In the genomic region with DNA sequence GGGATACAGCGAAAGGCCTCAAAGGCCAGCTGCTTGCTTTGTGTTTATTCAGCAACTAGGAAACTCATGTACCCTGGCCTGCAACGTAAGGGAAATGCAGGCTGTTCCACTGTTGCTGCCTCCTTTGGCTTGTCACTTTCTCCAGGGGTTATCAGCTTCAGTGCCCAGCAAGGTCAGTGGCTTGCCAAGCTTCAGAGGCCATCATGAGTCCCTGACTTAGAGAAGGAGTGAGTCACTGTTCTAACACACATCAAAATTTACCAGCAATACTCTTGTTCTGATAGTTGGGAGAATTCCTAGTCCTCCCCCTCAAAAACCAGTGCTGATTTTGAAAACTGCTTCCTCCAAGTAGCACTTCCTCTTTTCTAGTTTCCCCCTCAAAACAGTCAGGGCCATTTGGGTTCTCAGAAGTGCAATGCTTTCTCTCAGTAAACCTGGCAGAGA, we compare ENCODE assay signal across 8 cellular contexts.
DNase-seq lines count a peak whose midpoint lies in the region; ATAC-seq, FAIRE-seq and TF ChIP-seq lines count a peak whose summit lies in the region.

No MANE protein-coding gene starts in this region.

- H3K4me1 ChIP-seq in hepatocyte (ENCODE audit: insufficient read depth) = peaks cover 3% of the 10 kb centered on the region

- 74% methylated on average over 2 of the region's 2 CpGs for WGBS in hepatocyte (ENCODE audit: low lambda C conversion rate, missing lambda C conversion rate)

- no peak for TF ChIP-seq CTCF in hepatocyte (IDR thresholded peaks at IDR 0.05; ENCODE audit: poor library complexity)

- no peak overlapping the region for H3K27ac ChIP-seq in hepatocyte

- H3K9me3 Mint-ChIP-seq in activated naive CD4-positive, alpha-beta T cell treated with anti-CD3 and anti-CD28 coated beads, Interleukin-2, amount 50 U/mL, for 72 hours = peaks cover 0 to 10% of the 10 kb centered on the region in 2 donors

- no peaks in the 10 kb centered on the region for H3K36me3 ChIP-seq in hepatocyte (replicated peaks; ENCODE audit: insufficient read depth, low read depth)

- H3K27ac Mint-ChIP-seq in activated naive CD4-positive, alpha-beta T cell treated with anti-CD3 and anti-CD28 coated beads, Interleukin-2, amount 50 U/mL, for 72 hours = no peak overlapping the region

- no peaks in the 10 kb centered on the region for H3K27me3 ChIP-seq in hepatocyte

- H3K9me3 ChIP-seq in hepatocyte (ENCODE audit: low read depth) = no peaks in the 10 kb centered on the region

- no peak overlapping the region for H2AFZ ChIP-seq in hepatocyte

- peak; percentile 6 for DNase-seq in RCC 7860 (ENCODE audit: low spot score)
- DNase-seq in hepatocyte (ENCODE audit: low spot score) = peak; percentile 30
- no peak for DNase-seq in COLO829 (ENCODE audit: low spot score)
- DNase-seq in putamen (ENCODE audit: low spot score) = no peak
- no peak for DNase-seq in activated naive CD4-positive, alpha-beta T cell treated with anti-CD3 and anti-CD28 coated beads, Interleukin-2, amount 50 U/mL, for 72 hours (ENCODE audit: low spot score in 2 of 2)
- DNase-seq in stimulated activated CD4-positive, alpha-beta T cell treated with anti-CD3 and anti-CD28 coated beads, Interleukin-4, amount 100 ng/mL, for 24 hours = no peak

- H3K79me2 ChIP-seq in hepatocyte = no peaks in the 10 kb centered on the region

- no peaks in the 10 kb centered on the region for H4K20me1 ChIP-seq in hepatocyte (ENCODE audit: insufficient read depth, poor library complexity, severe bottlenecking)

- peak; percentile 85 for ATAC-seq in GM18868 (IDR thresholded peaks at IDR 0.05; ENCODE audit: unreplicated experiment)
- peak; percentile 66 for ATAC-seq in HG02970 (IDR thresholded peaks at IDR 0.05; ENCODE audit: low FRiP score, unreplicated experiment)
- ATAC-seq in activated naive CD4-positive, alpha-beta T cell treated with anti-CD3 and anti-CD28 coated beads, Interleukin-2, amount 50 U/mL, for 72 hours = no peak

- no peaks in the 10 kb centered on the region for H3K9me2 ChIP-seq in hepatocyte (replicated peaks; ENCODE audit: insufficient read depth)

- H3K4me2 ChIP-seq in hepatocyte = no peak overlapping the region

- no peak overlapping the region for H3K4me3 ChIP-seq in hepatocyte

- FAIRE-seq in RCC 7860 (lab: Jason Lieb, UNC) = no peak

- H3K36me3 Mint-ChIP-seq in activated naive CD4-positive, alpha-beta T cell treated with anti-CD3 and anti-CD28 coated beads, Interleukin-2, amount 50 U/mL, for 72 hours = no peaks in the 10 kb centered on the region

Comparison
In these comparisons a context has a peak if more than half of its experiments do, and no peak if none do; other contexts are left out.
1. ATAC-seq: peak in GM18868 (single experiment) and HG02970 (single experiment); none in activated naive CD4-positive, alpha-beta T cell treated with anti-CD3 and anti-CD28 coated beads, Interleukin-2, amount 50 U/mL, for 72 hours (0 of 2).
2. DNase-seq: peak in RCC 7860 (single experiment) and hepatocyte (single experiment); none in COLO829 (single experiment), putamen (single experiment), activated naive CD4-positive, alpha-beta T cell treated with anti-CD3 and anti-CD28 coated beads, Interleukin-2, amount 50 U/mL, for 72 hours (0 of 2) and stimulated activated CD4-positive, alpha-beta T cell treated with anti-CD3 and anti-CD28 coated beads, Interleukin-4, amount 100 ng/mL, for 24 hours (single experiment).